ENCODE assay signal across 1 cellular context in the genomic region with DNA sequence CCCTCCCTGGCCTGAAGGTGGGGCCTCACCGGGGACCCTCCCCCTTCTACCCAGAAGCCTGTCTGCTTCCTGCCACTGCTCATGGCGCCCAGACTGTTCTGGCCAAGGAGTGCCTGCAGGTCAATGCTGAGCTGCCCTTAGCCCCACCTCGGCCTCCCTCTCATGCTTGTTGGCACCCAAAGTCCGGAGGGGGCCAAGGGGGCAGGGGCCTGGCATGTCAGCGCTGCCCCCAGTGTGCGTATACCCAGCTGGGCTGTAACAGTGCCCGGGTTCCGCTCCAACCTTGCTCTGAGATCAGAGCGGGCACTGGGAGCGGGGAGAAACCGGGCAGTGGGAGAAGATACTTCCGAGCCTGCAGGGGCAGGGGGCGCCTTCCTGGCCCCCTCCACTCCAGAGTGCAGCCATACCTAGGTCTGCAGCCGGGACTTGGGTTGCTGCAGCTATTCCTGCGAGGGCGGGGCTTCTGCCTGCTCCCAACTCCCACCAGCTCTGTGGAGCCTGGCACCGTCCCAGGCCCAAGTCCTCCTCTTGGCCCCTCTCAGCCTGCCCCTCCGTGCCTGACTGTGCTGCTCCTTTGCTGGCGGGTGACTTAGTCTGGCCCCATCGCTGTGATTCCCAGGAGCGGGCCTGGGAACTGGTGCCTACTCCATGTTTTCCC.
TF ChIP-seq lines count a peak whose summit lies in the region.

No MANE protein-coding gene starts in this region.

TF ChIP-seq in H1, 55 proteins besides CTCF, POLR2A, EP300 and RAD21:
- TF ChIP-seq JUND (IDR thresholded peaks at IDR 0.05; ENCODE audit: low read length) = no peak
- no peak for TF ChIP-seq JUN (IDR thresholded peaks at IDR 0.05; ENCODE audit: low read depth, low read length)
- no peak for TF ChIP-seq ZNF274 (IDR thresholded peaks at IDR 0.05; ENCODE audit: borderline replicate concordance, extremely low read depth, low read length)
- TF ChIP-seq CBX8 (IDR thresholded peaks at IDR 0.05; ENCODE audit: borderline replicate concordance, low read depth, low read length) = no peak
